ENCODE assay signal across 1 cellular context in the genomic region with DNA sequence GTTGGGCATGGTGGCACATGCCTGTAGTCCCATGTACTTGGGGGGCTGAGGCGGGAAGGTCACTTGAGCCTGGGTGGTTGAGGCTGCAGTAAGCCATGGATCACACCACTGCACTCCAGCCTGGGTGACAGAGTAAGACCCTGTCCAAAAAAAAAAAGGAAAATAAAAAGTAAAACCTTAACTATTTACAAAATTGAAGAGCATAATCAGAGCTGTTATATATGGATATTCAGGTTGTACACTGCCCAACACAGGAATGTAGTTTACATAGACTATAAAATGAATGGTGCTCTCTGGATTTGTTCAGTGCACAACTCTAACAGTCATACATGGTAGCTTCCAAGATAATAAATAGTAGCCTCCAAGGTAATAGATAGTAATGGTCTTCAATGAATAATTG.
TF ChIP-seq lines count a peak whose summit lies in the region.

No MANE protein-coding gene starts in this region.

TF ChIP-seq in H1, 55 proteins besides CTCF, POLR2A, EP300 and RAD21:
- no peak for TF ChIP-seq SIRT6 (IDR thresholded peaks at IDR 0.05; ENCODE audit: low read length)
- TF ChIP-seq, protein P1, sequence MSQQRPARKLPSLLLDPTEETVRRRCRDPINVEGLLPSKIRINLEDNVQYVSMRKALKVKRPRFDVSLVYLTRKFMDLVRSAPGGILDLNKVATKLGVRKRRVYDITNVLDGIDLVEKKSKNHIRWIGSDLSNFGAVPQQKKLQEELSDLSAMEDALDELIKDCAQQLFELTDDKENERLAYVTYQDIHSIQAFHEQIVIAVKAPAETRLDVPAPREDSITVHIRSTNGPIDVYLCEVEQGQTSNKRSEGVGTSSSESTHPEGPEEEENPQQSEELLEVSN (IDR thresholded peaks at IDR 0.05): peak; percentile 40
